Comparison of ENCODE assay signal across 24 cellular contexts in the genomic region with DNA sequence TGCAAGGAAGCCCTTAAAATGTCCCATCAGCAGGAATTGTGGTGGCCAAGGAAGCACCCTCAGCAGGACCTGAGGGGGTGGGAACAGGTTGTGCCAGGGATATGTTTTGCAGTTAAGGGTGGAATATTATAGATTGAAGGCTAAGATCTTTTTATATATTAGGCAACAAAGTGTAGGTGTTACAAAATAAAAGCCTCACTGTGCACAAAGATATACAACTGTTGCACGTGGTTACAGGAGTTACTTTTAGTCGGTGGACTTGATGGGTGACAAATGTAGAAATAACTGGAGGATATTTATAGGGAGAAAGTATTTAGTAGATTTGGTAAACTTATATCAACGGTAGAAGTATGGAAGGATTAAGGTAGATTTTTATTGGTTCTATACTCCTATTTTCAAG. TPM values are rescaled to one million over a fixed set of nuclear protein-coding genes. Genes with fewer than 3 reads are reported as not detected.
A peak's percentile ranks its signal among the peaks of the same experiment; 100 is the strongest.
DNase-seq lines count a peak whose midpoint lies in the region; ATAC-seq and TF ChIP-seq lines count a peak whose summit lies in the region.
"Had no signal": no experiment of that assay in that cellular context is flagged by ENCODE, and none has a peak within 500 bp of the region (broad histone marks: within the 10 kb centered on the region; RNA-seq: fewer than 3 reads in every experiment).

No MANE protein-coding gene starts in this region.

- peaks cover 4% of the 10 kb centered on the region for H3K9me3 Mint-ChIP-seq in nephron
- H3K9me3 Mint-ChIP-seq: CD8-positive, alpha-beta T cell had no signal

- peak overlapping the region; percentile 69 to 87 (median 82) for H3K27ac ChIP-seq in heart left ventricle
- peak overlapping the region; percentile 79 to 84 for H3K27ac ChIP-seq in right atrium auricular region
- H3K27ac ChIP-seq in subcutaneous abdominal adipose tissue (ENCODE audit: low read depth, low read length) = peak overlapping the region; percentile 74
- H3K27ac ChIP-seq in tibial artery = no peak overlapping the region
- H3K27ac ChIP-seq: 22Rv1, C4-2B had no signal

- WGBS in heart left ventricle, 4 donors = 51 to 67% (median 61%) methylated on average over 3 of the region's 3 CpGs

- no peaks in the 10 kb centered on the region for H3K27me3 Mint-ChIP-seq in nephron (ENCODE audit: low read depth)
- H3K27me3 Mint-ChIP-seq: B cell had no signal

- TF ChIP-seq POLR2A in heart left ventricle (IDR thresholded peaks at IDR 0.05) = no peak

- DNase-seq in heart left ventricle = no peak
- DNase-seq in Right ventricle myocardium superior = no peak
- DNase-seq in right atrium auricular region (ENCODE audit: low spot score) = no peak
- no peak for DNase-seq in activated CD8-positive, alpha-beta memory T cell treated with anti-CD3 and anti-CD28 coated beads, Interleukin-2, amount 50 U/mL, for 4 hours
- no peak for DNase-seq in tibial artery
- DNase-seq: Caco-2; CD8-positive, alpha-beta T cell; HCEC 1CT; IMR-90; KG1; MM.1S; NCI-H1694; NCI-H2029 treated with DMSO at 0.1 percent for 48 hours; NCI-H446 treated with DMSO at 0.1 percent for 48 hours; NCI-H526; NCI-H82; NK-92 treated with Interleukin-12 subunit alpha and Interleukin-12 subunit beta, amount 100 ng/mL, for 24 hours; PC-3 had no signal

- H3K4me3 ChIP-seq in heart left ventricle = peak overlapping the region in 1 of 12 donors; percentile 41
- no peak overlapping the region for H3K4me3 ChIP-seq in right atrium auricular region
- H3K4me3 ChIP-seq in subcutaneous abdominal adipose tissue (ENCODE audit: low read depth in 1 of 5, low read length in 5 of 5) = no peak overlapping the region
- no peak overlapping the region for H3K4me3 ChIP-seq in tibial artery
- H3K4me3 ChIP-seq: GM23338 had no signal

- TF ChIP-seq CTCF in heart left ventricle (IDR thresholded peaks at IDR 0.05) (no peak), right atrium auricular region (IDR thresholded peaks at IDR 0.05) (no peak), nephron (IDR thresholded peaks at IDR 0.05; ENCODE audit: unreplicated experiment in 3 of 3) (no peak), tibial artery (IDR thresholded peaks at IDR 0.05) (no peak)

- intact Hi-C loops in heart left ventricle (cut with DNase I) (loop anchor here in 1 of 10 donors (5.0 kb wide), 1 partner anchor 35 kb away; no protein-coding TSS in a partner anchor), Right ventricle myocardium superior (cut with DNase I) (no loop called here), tibial artery (cut with DNase I; ENCODE audit: low total_unique reads) (no loop called here)

- H3K4me3 Mint-ChIP-seq in nephron = peak overlapping the region in 1 of 3 experiments; percentile 18
- H3K4me3 Mint-ChIP-seq: B cell; CD8-positive, alpha-beta T cell; GM23338 had no signal

- H3K4me1 ChIP-seq in heart left ventricle = peaks cover 0 to 43% (median 20%) of the 10 kb centered on the region in 12 donors
- peaks cover 0 to 32% of the 10 kb centered on the region in 2 donors for H3K4me1 ChIP-seq in right atrium auricular region
- peaks cover 0 to 21% (median 0%) of the 10 kb centered on the region in 5 donors for H3K4me1 ChIP-seq in subcutaneous abdominal adipose tissue (ENCODE audit: control insufficient read depth in 5 of 5, insufficient read depth in 5 of 5, low read length in 5 of 5)
- peaks cover 0 to 8% (median 3%) of the 10 kb centered on the region in 4 donors for H3K4me1 ChIP-seq in tibial artery

- no peaks in the 10 kb centered on the region for H3K36me3 ChIP-seq in heart left ventricle
- H3K36me3 ChIP-seq in right atrium auricular region = no peaks in the 10 kb centered on the region
- no peaks in the 10 kb centered on the region for H3K36me3 ChIP-seq in subcutaneous abdominal adipose tissue (ENCODE audit: control insufficient read depth in 5 of 5, insufficient read depth in 5 of 5, low read length in 5 of 5)
- no peaks in the 10 kb centered on the region for H3K36me3 ChIP-seq in tibial artery

- H3K9ac ChIP-seq in subcutaneous abdominal adipose tissue (ENCODE audit: low read length in 5 of 5) = peak overlapping the region in 1 of 5 donors; percentile 1

- no peaks in the 10 kb centered on the region for H3K36me3 Mint-ChIP-seq in nephron (ENCODE audit: low read depth)
- H3K36me3 Mint-ChIP-seq: CD8-positive, alpha-beta T cell had no signal

- peak overlapping the region in 2 of 3 experiments; percentile 11 to 82 for H3K27ac Mint-ChIP-seq in nephron
- H3K27ac Mint-ChIP-seq: B cell; CD8-positive, alpha-beta T cell; GM23338 had no signal

- H3K27me3 ChIP-seq in heart left ventricle (no peaks in the 10 kb centered on the region), right atrium auricular region (no peaks in the 10 kb centered on the region), subcutaneous abdominal adipose tissue (ENCODE audit: control insufficient read depth in 5 of 5, insufficient read depth in 4 of 5, low read length in 5 of 5) (no peaks in the 10 kb centered on the region), tibial artery (no peaks in the 10 kb centered on the region)

- peaks cover 38% of the 10 kb centered on the region for H3K4me1 Mint-ChIP-seq in nephron
- H3K4me1 Mint-ChIP-seq: B cell had no signal

- ATAC-seq in heart left ventricle = peak in 1 of 4 donors; percentile 13
- no peak for ATAC-seq in Right ventricle myocardium superior (ENCODE audit: poor library complexity)
- ATAC-seq: CD8-positive, alpha-beta T cell; GM23338; PC-3 had no signal

- H3K9me3 ChIP-seq in heart left ventricle = peaks cover 0 to 7% (median 0%) of the 10 kb centered on the region in 12 donors
- H3K9me3 ChIP-seq in right atrium auricular region = no peaks in the 10 kb centered on the region
- no peaks in the 10 kb centered on the region for H3K9me3 ChIP-seq in subcutaneous abdominal adipose tissue (ENCODE audit: control insufficient read depth in 5 of 5, low read length in 5 of 5)
- no peaks in the 10 kb centered on the region for H3K9me3 ChIP-seq in tibial artery
- H3K9me3 ChIP-seq: Caco-2 had no signal

RNA-seq across cellular contexts. Expression of a gene that starts 35.1 kb away (rescaled TPM):
- total RNA-seq in heart left ventricle (100 to 1,000 TPM in 3 of 9 donors, 10 to 100 TPM in 6; 52.9 to 158 (median 85.6) TPM), Right ventricle myocardium superior (107 TPM), right atrium auricular region (100 to 1,000 TPM in 1 of 2 donors, 10 to 100 TPM in 1; 64.3 to 162 TPM)
- 10 to 100 TPM; 26.8 to 31.9 TPM for polyA plus RNA-seq in heart left ventricle

Comparison
In these comparisons a context has a peak if more than half of its experiments do, and no peak if none do; other contexts are left out.
1. H3K27ac ChIP-seq: peak in heart left ventricle (12 of 12), right atrium auricular region (2 of 2) and subcutaneous abdominal adipose tissue (single experiment); none in tibial artery (0 of 2).